In the genomic region with DNA sequence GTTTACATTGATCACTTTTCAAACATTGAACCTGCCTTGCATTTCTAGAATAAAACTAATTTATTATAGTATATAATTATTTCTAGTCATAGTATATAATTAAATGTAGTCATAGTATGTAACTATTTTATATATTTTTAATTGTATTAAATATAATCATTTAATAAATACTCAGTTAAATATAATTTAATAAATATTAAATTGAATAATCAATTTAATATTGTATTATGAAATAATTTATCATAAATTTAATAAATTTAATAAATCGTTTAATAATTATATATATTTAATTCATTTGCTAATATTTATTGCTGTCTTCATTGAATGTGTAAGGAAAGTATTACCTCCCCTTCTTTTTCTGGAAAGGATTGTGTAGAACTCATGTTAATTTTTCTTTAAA, we compare ENCODE assay signal across 30 cellular contexts.
"Had no signal": no experiment of that assay in that cellular context is flagged by ENCODE, and none has a peak within 500 bp of the region (broad histone marks: within the 10 kb centered on the region; RNA-seq: fewer than 3 reads in every experiment).

No MANE protein-coding gene starts in this region.

- H3K27ac Mint-ChIP-seq: activated B cell treated with CpG ODN at 0.5 μM for 24 hours; activated CD8-positive, alpha-beta T cell treated with anti-CD3 and anti-CD28 coated beads for 36 hours; activated naive CD8-positive, alpha-beta T cell; activated T-helper 17 cell treated with anti-CD3 and anti-CD28 coated beads, Interleukin-2, amount 50 U/mL, for 72 hours; T-helper 17 cell; T-helper 2 cell treated with Interferon-gamma antibody and Interleukin-4, amounts not matched to agents 5 μg/mL and 100 μg/mL, for 36 hours had no signal

- DNase-seq: activated B cell treated with CpG ODN at 0.5 μM for 24 hours; activated CD4-positive, alpha-beta T cell treated with anti-CD3 and anti-CD28 coated beads for 48 hours; activated CD4-positive, alpha-beta T cell treated with anti-CD3 and anti-CD28 coated beads, Interleukin-2, amount 50 U/mL, for 1 hour; activated CD4-positive, alpha-beta T cell treated with anti-CD3 and anti-CD28 coated beads, Interleukin-2, amount 50 U/mL, for 48 hours; activated CD8-positive, alpha-beta memory T cell treated with anti-CD3 and anti-CD28 coated beads for 24 hours; activated CD8-positive, alpha-beta T cell treated with anti-CD3 and anti-CD28 coated beads for 36 hours; activated effector memory CD4-positive, alpha-beta T cell treated with Interleukin-2 at 50 U/mL for 16 hours; activated gamma-delta T cell treated with Interleukin-2 at 50 U/mL for 16 hours; activated naive CD4-positive, alpha-beta T cell treated with anti-CD3 and anti-CD28 coated beads, Interleukin-2, amount 50 U/mL, for 16 hours; activated naive CD4-positive, alpha-beta T cell treated with Interleukin-2 at 50 U/mL for 16 hours; activated T-cell treated with anti-CD3 and anti-CD28 coated beads, Interleukin-2, amount 50 U/mL, for 4 hours; amniotic stem cell; anterior cingulate cortex; brain microvascular endothelial cell; colonic mucosa; effector CD8-positive, alpha-beta T cell; foreskin keratinocyte; heart right ventricle; T-helper 1 cell; T-helper 17 cell had no signal

- H3K9me3 ChIP-seq: colonic mucosa, esophagus muscularis mucosa, gastroesophageal sphincter, heart right ventricle had no signal

- H3K4me3 Mint-ChIP-seq: activated B cell treated with CpG ODN at 0.5 μM for 24 hours; activated CD8-positive, alpha-beta T cell treated with anti-CD3 and anti-CD28 coated beads for 36 hours; activated naive CD8-positive, alpha-beta T cell; activated T-cell treated with anti-CD3 and anti-CD28 coated beads, Interleukin-2, amount 50 U/mL, for 4 hours; activated T-helper 17 cell treated with anti-CD3 and anti-CD28 coated beads, Interleukin-2, amount 50 U/mL, for 72 hours; central memory CD8-positive, alpha-beta T cell; T-helper 17 cell; T-helper 2 cell treated with Interferon-gamma antibody and Interleukin-4, amounts not matched to agents 5 μg/mL and 100 μg/mL, for 36 hours had no signal

- FAIRE-seq: bronchial epithelial cell had no signal

- H3K4me1 ChIP-seq: colonic mucosa, esophagus muscularis mucosa, gastroesophageal sphincter had no signal

- H3K27me3 Mint-ChIP-seq: activated naive CD8-positive, alpha-beta T cell; central memory CD8-positive, alpha-beta T cell had no signal

- H3K4me3 ChIP-seq: colonic mucosa, esophagus muscularis mucosa, gastroesophageal sphincter, heart right ventricle, hepatocyte had no signal

- ATAC-seq: activated CD4-positive, CD25-positive, alpha-beta regulatory T cell treated with anti-CD3 and anti-CD28 coated beads, Interleukin-2, amount 50 U/mL, for 24 hours; activated CD8-positive, alpha-beta T cell treated with anti-CD3 and anti-CD28 coated beads for 36 hours; activated T-cell treated with anti-CD3 and anti-CD28 coated beads, Interleukin-2, amount 50 U/mL, for 4 hours; activated T-helper 17 cell treated with anti-CD3 and anti-CD28 coated beads, Interleukin-2, amount 50 U/mL, for 72 hours; foreskin keratinocyte; gastroesophageal sphincter; heart right ventricle; T-helper 17 cell had no signal

- H3K27me3 ChIP-seq: brain microvascular endothelial cell, colonic mucosa, esophagus muscularis mucosa, foreskin keratinocyte, gastroesophageal sphincter, heart right ventricle, hepatocyte had no signal

- H3K36me3 ChIP-seq: brain microvascular endothelial cell, colonic mucosa, esophagus muscularis mucosa, gastroesophageal sphincter, heart right ventricle had no signal

- H3K9me3 Mint-ChIP-seq: activated B cell treated with CpG ODN at 0.5 μM for 24 hours; activated CD8-positive, alpha-beta T cell treated with anti-CD3 and anti-CD28 coated beads for 36 hours; activated T-cell treated with anti-CD3 and anti-CD28 coated beads, Interleukin-2, amount 50 U/mL, for 4 hours; activated T-helper 17 cell treated with anti-CD3 and anti-CD28 coated beads, Interleukin-2, amount 50 U/mL, for 72 hours; T-helper 2 cell treated with Interferon-gamma antibody and Interleukin-4, amounts not matched to agents 5 μg/mL and 100 μg/mL, for 36 hours had no signal

- H3K27ac ChIP-seq: brain microvascular endothelial cell, colonic mucosa, esophagus muscularis mucosa, foreskin keratinocyte, gastroesophageal sphincter, heart right ventricle, hepatocyte, VCaP had no signal

- H3K4me1 Mint-ChIP-seq: activated B cell treated with CpG ODN at 0.5 μM for 24 hours; activated T-helper 17 cell treated with anti-CD3 and anti-CD28 coated beads, Interleukin-2, amount 50 U/mL, for 72 hours; central memory CD8-positive, alpha-beta T cell; T-helper 17 cell had no signal
